In genomic region chr4:23718435-23718834, GRCh38 we compare ENCODE assay signal across 29 cellular contexts.
"Had no signal": no experiment of that assay in that cellular context is flagged by ENCODE, and none has a peak within 500 bp of the region (broad histone marks: within the 10 kb centered on the region; RNA-seq: fewer than 3 reads in every experiment).

No MANE protein-coding gene starts in this region.

- DNase-seq: naive B cell; naive thymus-derived CD8-positive, alpha-beta T cell; nephron progenitor cell; nucleus accumbens; pancreas; right cardiac atrium; spleen; stimulated activated CD4-positive, alpha-beta T cell treated with anti-CD3 and anti-CD28 coated beads, Interleukin-12 subunit alpha, Interleukin-12 subunit beta, amount 100 ng/mL, for 4 hours; stimulated activated CD4-positive, alpha-beta T cell treated with anti-CD3 and anti-CD28 coated beads, Interleukin-1b, Interleukin-23, amount 100 ng/mL, for 48 hours; stimulated activated CD4-positive, alpha-beta T cell treated with anti-CD3 and anti-CD28 coated beads, Interleukin-4, amount 100 ng/mL, for 1 hour; stimulated activated CD4-positive, alpha-beta T cell treated with anti-CD3 and anti-CD28 coated beads, Interleukin-4, amount 100 ng/mL, for 4 hours; stimulated activated CD8-positive, alpha-beta memory T cell treated with anti-CD3 and anti-CD28 coated beads, Interleukin-4, amount 100 ng/mL, for 48 hours; stimulated activated naive CD4-positive, alpha-beta T cell treated with Interleukin-2 at 50 U/mL for 16 hours; stomach; thyroid gland; upper lobe of right lung; uterus had no signal

- H3K4me2 ChIP-seq: smooth muscle cell had no signal

- H3K36me3 ChIP-seq: neutrophil, pancreas, prostate gland, spleen, stomach, thoracic aorta, thyroid gland, tibial nerve, upper lobe of right lung, uterus had no signal

- ATAC-seq: naive thymus-derived CD8-positive, alpha-beta T cell; natural killer cell treated with Interleukin-12 subunit alpha and Interleukin-12 subunit beta and Interleukin-15 and Interleukin-18, amount 100 ng/mL, for 72 hours; pancreas; sciatic nerve; stimulated activated memory B cell treated with anti-CD40 and anti-IgM and Interleukin-4, amounts not matched to agents 10 μg/mL and 1 μg/mL and 100 μg/mL, for 72 hours; upper lobe of right lung had no signal

- H3K4me1 ChIP-seq: pancreas, prostate gland, spleen, stomach, thyroid gland, tibial nerve, upper lobe of right lung, uterus had no signal

- H3K36me3 Mint-ChIP-seq: naive B cell; naive thymus-derived CD8-positive, alpha-beta T cell; natural killer cell treated with Interleukin-12 subunit alpha and Interleukin-12 subunit beta and Interleukin-15 and Interleukin-18, amount 100 ng/mL, for 72 hours; stimulated activated memory B cell treated with anti-CD40 and anti-IgM and Interleukin-4, amounts not matched to agents 10 μg/mL and 1 μg/mL and 100 μg/mL, for 72 hours; type B pancreatic cell had no signal

- H3K9me3 ChIP-seq: neutrophil, pancreas, prostate gland, spleen, stomach, thoracic aorta, thyroid gland, tibial nerve, upper lobe of right lung, uterus had no signal

- H3K4me1 Mint-ChIP-seq: naive B cell; naive thymus-derived CD8-positive, alpha-beta T cell; nephron progenitor cell; neural crest cell; stimulated activated memory B cell treated with anti-CD40 and anti-IgM and Interleukin-4, amounts not matched to agents 10 μg/mL and 1 μg/mL and 100 μg/mL, for 72 hours had no signal

- H3K27ac Mint-ChIP-seq: naive B cell; naive thymus-derived CD8-positive, alpha-beta T cell; natural killer cell treated with Interleukin-12 subunit alpha and Interleukin-12 subunit beta and Interleukin-15 and Interleukin-18, amount 100 ng/mL, for 72 hours; nephron progenitor cell; stimulated activated memory B cell treated with anti-CD40 and anti-IgM and Interleukin-4, amounts not matched to agents 10 μg/mL and 1 μg/mL and 100 μg/mL, for 72 hours; stimulated activated naive CD8-positive, alpha-beta T cell treated with anti-CD3 and anti-CD28 coated beads, Interleukin-15, Interleukin-2, amounts not matched to agents 100 ng/mL and 50 ng/mL, for 24 hours; type B pancreatic cell had no signal

- H3K27ac ChIP-seq: neutrophil, pancreas, prostate gland, skin epidermis, spleen, stomach, thoracic aorta, thyroid gland, tibial nerve, upper lobe of right lung, uterus had no signal

- H3K4me3 Mint-ChIP-seq: naive B cell; naive thymus-derived CD8-positive, alpha-beta T cell; natural killer cell treated with Interleukin-12 subunit alpha and Interleukin-12 subunit beta and Interleukin-15 and Interleukin-18, amount 100 ng/mL, for 72 hours; nephron progenitor cell; neural crest cell; stimulated activated memory B cell treated with anti-CD40 and anti-IgM and Interleukin-4, amounts not matched to agents 10 μg/mL and 1 μg/mL and 100 μg/mL, for 72 hours; stimulated activated naive CD8-positive, alpha-beta T cell treated with anti-CD3 and anti-CD28 coated beads, Interleukin-15, Interleukin-2, amounts not matched to agents 100 ng/mL and 50 ng/mL, for 24 hours; type B pancreatic cell had no signal

- H3K4me3 ChIP-seq: pancreas, prostate gland, skin epidermis, smooth muscle cell, spleen, stomach, thoracic aorta, thyroid gland, tibial nerve, upper lobe of right lung, uterus had no signal

- H3K9me3 Mint-ChIP-seq: natural killer cell treated with Interleukin-12 subunit alpha and Interleukin-12 subunit beta and Interleukin-15 and Interleukin-18, amount 100 ng/mL, for 72 hours; nephron progenitor cell had no signal

- H3K27me3 ChIP-seq: neutrophil, pancreas, spleen, stomach, thyroid gland, tibial nerve, upper lobe of right lung, uterus had no signal

- H3K27me3 Mint-ChIP-seq: naive B cell; natural killer cell treated with Interleukin-12 subunit alpha and Interleukin-12 subunit beta and Interleukin-15 and Interleukin-18, amount 100 ng/mL, for 72 hours; stimulated activated memory B cell treated with anti-CD40 and anti-IgM and Interleukin-4, amounts not matched to agents 10 μg/mL and 1 μg/mL and 100 μg/mL, for 72 hours; stimulated activated naive CD8-positive, alpha-beta T cell treated with anti-CD3 and anti-CD28 coated beads, Interleukin-15, Interleukin-2, amounts not matched to agents 100 ng/mL and 50 ng/mL, for 24 hours; type B pancreatic cell had no signal
